Comparison of ENCODE assay signal across 1 cellular context in the genomic region with DNA sequence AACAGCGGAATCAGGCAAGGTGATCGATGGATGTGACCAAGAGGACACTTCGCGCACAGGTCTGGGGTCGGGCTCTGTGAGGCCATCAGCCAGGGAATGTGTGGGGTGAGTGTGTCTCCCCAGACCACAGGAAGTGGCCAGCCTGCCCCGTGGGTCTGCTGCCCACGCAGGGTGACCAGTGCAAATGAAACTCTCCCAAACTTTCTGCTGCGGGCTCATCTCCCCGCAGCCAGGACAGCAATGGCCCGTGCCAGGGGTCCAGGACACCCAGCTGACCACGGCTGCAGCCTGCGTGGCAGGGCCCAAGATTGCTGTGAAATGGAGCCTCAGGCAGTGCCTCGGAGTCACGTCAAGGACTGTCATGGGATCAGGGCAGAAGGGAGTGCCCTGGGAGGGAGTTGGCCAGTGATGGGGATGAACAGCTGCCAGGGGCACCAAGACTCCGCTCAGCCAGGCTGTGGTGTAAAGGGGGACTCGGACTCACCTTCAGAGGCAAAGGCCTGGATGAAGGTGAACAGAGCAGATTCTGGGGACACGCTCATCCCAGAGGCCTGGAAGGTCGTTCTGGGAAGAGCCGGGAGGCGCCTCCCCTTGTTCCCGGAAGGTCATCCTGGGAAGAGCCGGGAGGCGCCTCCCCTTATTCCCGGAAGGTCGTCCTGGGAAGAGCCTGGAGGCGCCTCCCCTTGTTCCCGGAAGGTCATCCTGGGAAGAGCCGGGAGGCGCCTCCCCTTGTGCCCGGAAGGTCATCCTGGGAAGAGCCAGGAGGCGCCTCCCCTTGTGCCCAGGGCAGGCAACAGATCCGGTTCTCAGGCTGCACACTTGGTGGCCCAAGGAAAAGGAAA.
TF ChIP-seq lines count a peak whose summit lies in the region.

No MANE protein-coding gene starts in this region.

TF ChIP-seq in SK-N-SH treated with all-trans-retinoic acid at 6 μM for 48 hours, 23 proteins besides CTCF, POLR2A, EP300 and RAD21 (continued from another document):
- TF ChIP-seq, protein P1, sequence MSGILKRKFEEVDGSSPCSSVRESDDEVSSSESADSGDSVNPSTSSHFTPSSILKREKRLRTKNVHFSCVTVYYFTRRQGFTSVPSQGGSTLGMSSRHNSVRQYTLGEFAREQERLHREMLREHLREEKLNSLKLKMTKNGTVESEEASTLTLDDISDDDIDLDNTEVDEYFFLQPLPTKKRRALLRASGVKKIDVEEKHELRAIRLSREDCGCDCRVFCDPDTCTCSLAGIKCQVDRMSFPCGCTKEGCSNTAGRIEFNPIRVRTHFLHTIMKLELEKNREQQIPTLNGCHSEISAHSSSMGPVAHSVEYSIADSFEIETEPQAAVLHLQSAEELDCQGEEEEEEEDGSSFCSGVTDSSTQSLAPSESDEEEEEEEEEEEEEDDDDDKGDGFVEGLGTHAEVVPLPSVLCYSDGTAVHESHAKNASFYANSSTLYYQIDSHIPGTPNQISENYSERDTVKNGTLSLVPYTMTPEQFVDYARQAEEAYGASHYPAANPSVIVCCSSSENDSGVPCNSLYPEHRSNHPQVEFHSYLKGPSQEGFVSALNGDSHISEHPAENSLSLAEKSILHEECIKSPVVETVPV (CRISPR knock-in tag; IDR thresholded peaks at IDR 0.05) = no peak
- TF ChIP-seq TOX (CRISPR knock-in tag; IDR thresholded peaks at IDR 0.05; ENCODE audit: borderline replicate concordance) (no peak), ZFP30 (CRISPR knock-in tag; IDR thresholded peaks at IDR 0.05) (no peak), ZNF70 (CRISPR knock-in tag; IDR thresholded peaks at IDR 0.05) (no peak), PPARA (CRISPR knock-in tag; IDR thresholded peaks at IDR 0.05; ENCODE audit: borderline replicate concordance) (no peak), RARB (CRISPR knock-in tag; IDR thresholded peaks at IDR 0.05) (no peak), CSDC2 (CRISPR knock-in tag; IDR thresholded peaks at IDR 0.05) (no peak), ZFP3 (CRISPR knock-in tag; IDR thresholded peaks at IDR 0.05) (no peak), ZC3H10 (CRISPR knock-in tag; IDR thresholded peaks at IDR 0.05) (no peak), ESRRG (CRISPR knock-in tag; IDR thresholded peaks at IDR 0.05) (no peak), GLIS3 (CRISPR knock-in tag; IDR thresholded peaks at IDR 0.05) (no peak), OSR1 (CRISPR knock-in tag; IDR thresholded peaks at IDR 0.05) (no peak), ARNTL (CRISPR knock-in tag; IDR thresholded peaks at IDR 0.05; ENCODE audit: borderline replicate concordance, low read depth) (no peak)
- TF ChIP-seq, protein P2, sequence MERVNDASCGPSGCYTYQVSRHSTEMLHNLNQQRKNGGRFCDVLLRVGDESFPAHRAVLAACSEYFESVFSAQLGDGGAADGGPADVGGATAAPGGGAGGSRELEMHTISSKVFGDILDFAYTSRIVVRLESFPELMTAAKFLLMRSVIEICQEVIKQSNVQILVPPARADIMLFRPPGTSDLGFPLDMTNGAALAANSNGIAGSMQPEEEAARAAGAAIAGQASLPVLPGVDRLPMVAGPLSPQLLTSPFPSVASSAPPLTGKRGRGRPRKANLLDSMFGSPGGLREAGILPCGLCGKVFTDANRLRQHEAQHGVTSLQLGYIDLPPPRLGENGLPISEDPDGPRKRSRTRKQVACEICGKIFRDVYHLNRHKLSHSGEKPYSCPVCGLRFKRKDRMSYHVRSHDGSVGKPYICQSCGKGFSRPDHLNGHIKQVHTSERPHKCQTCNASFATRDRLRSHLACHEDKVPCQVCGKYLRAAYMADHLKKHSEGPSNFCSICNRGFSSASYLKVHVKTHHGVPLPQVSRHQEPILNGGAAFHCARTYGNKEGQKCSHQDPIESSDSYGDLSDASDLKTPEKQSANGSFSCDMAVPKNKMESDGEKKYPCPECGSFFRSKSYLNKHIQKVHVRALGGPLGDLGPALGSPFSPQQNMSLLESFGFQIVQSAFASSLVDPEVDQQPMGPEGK (CRISPR knock-in tag; IDR thresholded peaks at IDR 0.05; ENCODE audit: borderline replicate concordance) = no peak
- TF ChIP-seq, protein P3, sequence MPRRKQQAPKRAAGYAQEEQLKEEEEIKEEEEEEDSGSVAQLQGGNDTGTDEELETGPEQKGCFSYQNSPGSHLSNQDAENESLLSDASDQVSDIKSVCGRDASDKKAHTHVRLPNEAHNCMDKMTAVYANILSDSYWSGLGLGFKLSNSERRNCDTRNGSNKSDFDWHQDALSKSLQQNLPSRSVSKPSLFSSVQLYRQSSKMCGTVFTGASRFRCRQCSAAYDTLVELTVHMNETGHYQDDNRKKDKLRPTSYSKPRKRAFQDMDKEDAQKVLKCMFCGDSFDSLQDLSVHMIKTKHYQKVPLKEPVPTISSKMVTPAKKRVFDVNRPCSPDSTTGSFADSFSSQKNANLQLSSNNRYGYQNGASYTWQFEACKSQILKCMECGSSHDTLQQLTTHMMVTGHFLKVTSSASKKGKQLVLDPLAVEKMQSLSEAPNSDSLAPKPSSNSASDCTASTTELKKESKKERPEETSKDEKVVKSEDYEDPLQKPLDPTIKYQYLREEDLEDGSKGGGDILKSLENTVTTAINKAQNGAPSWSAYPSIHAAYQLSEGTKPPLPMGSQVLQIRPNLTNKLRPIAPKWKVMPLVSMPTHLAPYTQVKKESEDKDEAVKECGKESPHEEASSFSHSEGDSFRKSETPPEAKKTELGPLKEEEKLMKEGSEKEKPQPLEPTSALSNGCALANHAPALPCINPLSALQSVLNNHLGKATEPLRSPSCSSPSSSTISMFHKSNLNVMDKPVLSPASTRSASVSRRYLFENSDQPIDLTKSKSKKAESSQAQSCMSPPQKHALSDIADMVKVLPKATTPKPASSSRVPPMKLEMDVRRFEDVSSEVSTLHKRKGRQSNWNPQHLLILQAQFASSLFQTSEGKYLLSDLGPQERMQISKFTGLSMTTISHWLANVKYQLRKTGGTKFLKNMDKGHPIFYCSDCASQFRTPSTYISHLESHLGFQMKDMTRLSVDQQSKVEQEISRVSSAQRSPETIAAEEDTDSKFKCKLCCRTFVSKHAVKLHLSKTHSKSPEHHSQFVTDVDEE (CRISPR knock-in tag; IDR thresholded peaks at IDR 0.05) = no peak
